Comparison of ENCODE assay signal across 2 cellular contexts in genomic region chr17:59696682-59697277, GRCh38.
TF ChIP-seq lines count a peak whose summit lies in the region.

No MANE protein-coding gene starts in this region.

TF ChIP-seq in GM23338, 12 proteins besides CTCF, POLR2A, EP300 and RAD21 (continued from another document):
- TF ChIP-seq JUNB (IDR thresholded peaks at IDR 0.05; ENCODE audit: unreplicated experiment) (no peak), ZNF331 (CRISPR knock-in tag; IDR thresholded peaks at IDR 0.05; ENCODE audit: low read depth) (no peak), CREB1 (CRISPR knock-in tag; IDR thresholded peaks at IDR 0.05; ENCODE audit: low read depth) (no peak), EZH2 (IDR thresholded peaks at IDR 0.05; ENCODE audit: low read depth, unreplicated experiment) (no peak), ZNF114 (CRISPR knock-in tag; IDR thresholded peaks at IDR 0.05) (no peak), STAT1 (IDR thresholded peaks at IDR 0.05; ENCODE audit: unreplicated experiment) (no peak), NANOG (IDR thresholded peaks at IDR 0.05; ENCODE audit: borderline replicate concordance) (no peak), ETS1 (IDR thresholded peaks at IDR 0.05) (no peak)
- TF ChIP-seq, protein P1, sequence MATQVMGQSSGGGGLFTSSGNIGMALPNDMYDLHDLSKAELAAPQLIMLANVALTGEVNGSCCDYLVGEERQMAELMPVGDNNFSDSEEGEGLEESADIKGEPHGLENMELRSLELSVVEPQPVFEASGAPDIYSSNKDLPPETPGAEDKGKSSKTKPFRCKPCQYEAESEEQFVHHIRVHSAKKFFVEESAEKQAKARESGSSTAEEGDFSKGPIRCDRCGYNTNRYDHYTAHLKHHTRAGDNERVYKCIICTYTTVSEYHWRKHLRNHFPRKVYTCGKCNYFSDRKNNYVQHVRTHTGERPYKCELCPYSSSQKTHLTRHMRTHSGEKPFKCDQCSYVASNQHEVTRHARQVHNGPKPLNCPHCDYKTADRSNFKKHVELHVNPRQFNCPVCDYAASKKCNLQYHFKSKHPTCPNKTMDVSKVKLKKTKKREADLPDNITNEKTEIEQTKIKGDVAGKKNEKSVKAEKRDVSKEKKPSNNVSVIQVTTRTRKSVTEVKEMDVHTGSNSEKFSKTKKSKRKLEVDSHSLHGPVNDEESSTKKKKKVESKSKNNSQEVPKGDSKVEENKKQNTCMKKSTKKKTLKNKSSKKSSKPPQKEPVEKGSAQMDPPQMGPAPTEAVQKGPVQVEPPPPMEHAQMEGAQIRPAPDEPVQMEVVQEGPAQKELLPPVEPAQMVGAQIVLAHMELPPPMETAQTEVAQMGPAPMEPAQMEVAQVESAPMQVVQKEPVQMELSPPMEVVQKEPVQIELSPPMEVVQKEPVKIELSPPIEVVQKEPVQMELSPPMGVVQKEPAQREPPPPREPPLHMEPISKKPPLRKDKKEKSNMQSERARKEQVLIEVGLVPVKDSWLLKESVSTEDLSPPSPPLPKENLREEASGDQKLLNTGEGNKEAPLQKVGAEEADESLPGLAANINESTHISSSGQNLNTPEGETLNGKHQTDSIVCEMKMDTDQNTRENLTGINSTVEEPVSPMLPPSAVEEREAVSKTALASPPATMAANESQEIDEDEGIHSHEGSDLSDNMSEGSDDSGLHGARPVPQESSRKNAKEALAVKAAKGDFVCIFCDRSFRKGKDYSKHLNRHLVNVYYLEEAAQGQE (IDR thresholded peaks at IDR 0.05; ENCODE audit: unreplicated experiment), result no peak

TF ChIP-seq in GM12878, 131 proteins besides CTCF, POLR2A, EP300 and RAD21 (continued from another document):
- TF ChIP-seq MTA2 (IDR thresholded peaks at IDR 0.05; ENCODE audit: low read depth), result peak; percentile 89
- peak; percentile 76; the same call in 1 of the 2 replicates for TF ChIP-seq RCOR1 (conservative IDR thresholded peaks at IDR 0.05; ENCODE audit: low read depth, low read length)
- 0 out of 2 replicates have a peak, but pooled peaks have one; percentile 13 for TF ChIP-seq IKZF1 (conservative IDR thresholded peaks at IDR 0.05)
- 0 out of 2 replicates have a peak, but pooled peaks have one; percentile 24 for TF ChIP-seq IRF4 (IDR thresholded peaks at IDR 0.05; ENCODE audit: low read depth, low read length)
- peak; percentile 94 for TF ChIP-seq SPI1 (IDR thresholded peaks at IDR 0.05; ENCODE audit: borderline replicate concordance, insufficient read depth, low read depth, low read length)
- TF ChIP-seq POLR2AphosphoS5 (IDR thresholded peaks at IDR 0.05; ENCODE audit: low read length), result peak; percentile 16; the same call in 1 of the 2 replicates
- TF ChIP-seq JUND (IDR thresholded peaks at IDR 0.05; ENCODE audit: low read depth, low read length), result no peak
- peak; percentile 37; the same call in 1 of the 2 replicates for TF ChIP-seq POLR2AphosphoS2 (IDR thresholded peaks at IDR 0.05; ENCODE audit: low read depth, low read length)
- TF ChIP-seq NR2F1 (conservative IDR thresholded peaks at IDR 0.05), result peak; percentile 99
- 0 out of 2 replicates have a peak, but pooled peaks have one; percentile 34 for TF ChIP-seq DPF2 (IDR thresholded peaks at IDR 0.05)
- TF ChIP-seq PAX8 (IDR thresholded peaks at IDR 0.05), result no peak
- TF ChIP-seq EGR1 (IDR thresholded peaks at IDR 0.05; ENCODE audit: borderline replicate concordance in 1 of 2, low read depth in 2 of 2, low read length in 2 of 2), result no peak
